8 cellular contexts compared by ENCODE assay signal in genomic region chr2:155310589-155310988, GRCh38.
A peak's percentile ranks its signal among the peaks of the same experiment; 100 is the strongest.
DNase-seq lines count a peak whose midpoint lies in the region; ATAC-seq and TF ChIP-seq lines count a peak whose summit lies in the region.

No MANE protein-coding gene starts in this region.

- H3K9me3 ChIP-seq in osteoblast (ENCODE audit: low read depth, low read length): no peaks in the 10 kb centered on the region

- ATAC-seq in GM18498 (IDR thresholded peaks at IDR 0.05; ENCODE audit: unreplicated experiment): peak; percentile 64
- ATAC-seq in HG03066 (IDR thresholded peaks at IDR 0.05; ENCODE audit: low read depth, unreplicated experiment): peak; percentile 62
- no peak for ATAC-seq in HG03196 (IDR thresholded peaks at IDR 0.05; ENCODE audit: unreplicated experiment)

- no peaks in the 10 kb centered on the region for H3K79me2 ChIP-seq in osteoblast (ENCODE audit: insufficient read depth, low read length)

- intact Hi-C loops in dorsolateral prefrontal cortex (cut with DNase I): no loop called here

- H3K4me3 ChIP-seq in dorsolateral prefrontal cortex: no peak overlapping the region
- no peak overlapping the region for H3K4me3 ChIP-seq in osteoblast (ENCODE audit: insufficient read depth, low read length)

- H3K27me3 ChIP-seq in dorsolateral prefrontal cortex (peaks cover 0 to 7% (median 0%) of the 10 kb centered on the region in 45 donors), osteoblast (ENCODE audit: insufficient read depth, low read length) (no peaks in the 10 kb centered on the region)

- H3K4me1 ChIP-seq in osteoblast (ENCODE audit: insufficient read depth, low read length): no peaks in the 10 kb centered on the region

- H3K27ac ChIP-seq in dorsolateral prefrontal cortex: no peak overlapping the region
- H3K27ac ChIP-seq in osteoblast (ENCODE audit: low read depth, low read length): no peak overlapping the region

- peak; percentile 26 to 82 (median 63) for TF ChIP-seq CTCF in dorsolateral prefrontal cortex (IDR thresholded peaks at IDR 0.05 in 54 of 56, conservative IDR thresholded peaks at IDR 0.05 in 2 of 56; ENCODE audit: low read depth in 1 of 56, partially characterized antibody in 56 of 56)
- peak; percentile 45 for TF ChIP-seq CTCF in osteoblast (IDR thresholded peaks at IDR 0.05; ENCODE audit: extremely low read depth, low read depth, low read length)

- H4K20me1 ChIP-seq in osteoblast (ENCODE audit: insufficient read depth, low read length): no peaks in the 10 kb centered on the region

- DNase-seq in NCI-H69 (lab: John Stamatoyannopoulos, UW) (peak; percentile 42), dorsolateral prefrontal cortex (no peak), osteoblast (ENCODE audit: insufficient read length, low spot score, missing footprints) (no peak)
- DNase-seq in stimulated activated CD4-positive, alpha-beta T cell treated with anti-CD3 and anti-CD28 coated beads, Interleukin-4, amount 100 ng/mL, for 1 hour: no peak
- DNase-seq in activated CD4-positive, CD25-positive, alpha-beta regulatory T cell treated with anti-CD3 and anti-CD28 coated beads, Interleukin-2, amount 50 U/mL, for 72 hours: no peak

- H2AFZ ChIP-seq in osteoblast (ENCODE audit: low read length): no peak overlapping the region

- no peaks in the 10 kb centered on the region for H3K36me3 ChIP-seq in osteoblast (ENCODE audit: insufficient read depth, low read length)

- no peak overlapping the region for H3K4me2 ChIP-seq in osteoblast (ENCODE audit: insufficient read depth, low read length)
